In the genomic region with DNA sequence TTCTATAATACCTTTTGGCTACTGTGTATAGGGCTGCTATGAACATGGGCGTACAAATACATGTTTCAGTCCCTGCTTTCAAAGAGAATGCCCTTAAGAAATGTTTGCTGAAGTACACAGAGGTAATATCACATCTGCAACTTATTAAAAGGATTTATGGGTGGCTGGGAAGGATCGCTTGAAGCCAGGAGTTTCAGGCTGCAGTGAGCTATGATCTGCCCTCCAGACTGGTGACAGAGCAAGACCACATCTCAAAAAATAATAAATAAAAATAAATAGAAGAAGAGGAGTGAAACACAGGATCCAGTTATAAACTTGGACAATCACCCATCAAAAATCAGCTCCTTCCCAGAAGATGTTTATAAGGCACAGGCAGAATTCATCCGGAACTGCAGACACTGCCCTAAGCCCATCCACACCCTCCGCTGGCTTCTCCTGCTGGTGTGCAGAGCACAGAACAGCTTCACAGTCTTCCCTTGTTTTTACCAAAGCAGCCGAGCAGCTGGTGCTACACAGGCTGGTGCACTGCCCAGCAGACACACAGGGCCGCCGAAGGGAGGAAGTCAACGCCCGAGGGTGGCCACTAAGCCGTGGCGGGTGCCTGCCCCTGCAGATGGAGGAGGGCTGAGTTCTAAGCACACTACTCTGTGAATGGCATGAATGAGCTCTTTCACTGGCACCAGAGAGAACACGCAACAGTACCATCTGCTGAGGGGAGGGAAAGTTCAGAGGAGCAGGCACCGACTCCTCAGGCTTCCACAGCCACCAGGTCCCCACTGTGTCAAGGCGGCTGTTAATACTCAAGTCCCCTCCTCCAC, we compare ENCODE assay signal across 9 cellular contexts. TPM values are rescaled to one million over a fixed set of nuclear protein-coding genes. Genes with fewer than 3 reads are reported as not detected.
DNase-seq lines count a peak whose midpoint lies in the region; ATAC-seq and TF ChIP-seq lines count a peak whose summit lies in the region.
"Had no signal": no experiment of that assay in that cellular context is flagged by ENCODE, and none has a peak within 500 bp of the region (broad histone marks: within the 10 kb centered on the region; RNA-seq: fewer than 3 reads in every experiment).

No MANE protein-coding gene starts in this region.

- H3K27ac Mint-ChIP-seq in activated CD4-positive, alpha-beta T cell treated with anti-CD3 and anti-CD28 coated beads, Interleukin-2, amount 10 ng/mL, durations not matched to agents 7 days and 5 days, result peak overlapping the region; percentile 1
- peak overlapping the region; percentile 24 for H3K27ac Mint-ChIP-seq in endothelial cell (ENCODE audit: unreplicated experiment)
- peak overlapping the region; percentile 96 for H3K27ac Mint-ChIP-seq in neural progenitor cell

- no peaks in the 10 kb centered on the region for H3K9me3 Mint-ChIP-seq in activated CD4-positive, alpha-beta T cell treated with anti-CD3 and anti-CD28 coated beads, Interleukin-2, amount 10 ng/mL, durations not matched to agents 7 days and 5 days
- H3K9me3 Mint-ChIP-seq in endothelial cell (ENCODE audit: unreplicated experiment) (no peaks in the 10 kb centered on the region), neural progenitor cell (no peaks in the 10 kb centered on the region)

- no peak overlapping the region for H2AFZ ChIP-seq in neural progenitor cell (replicated peaks)

- no peaks in the 10 kb centered on the region for H3F3A ChIP-seq in neural progenitor cell (ENCODE audit: low read depth)

- no peaks in the 10 kb centered on the region for H3K36me3 Mint-ChIP-seq in activated CD4-positive, alpha-beta T cell treated with anti-CD3 and anti-CD28 coated beads, Interleukin-2, amount 10 ng/mL, durations not matched to agents 7 days and 5 days (ENCODE audit: low read depth)
- H3K36me3 Mint-ChIP-seq in endothelial cell (ENCODE audit: low read depth, unreplicated experiment) (no peaks in the 10 kb centered on the region), neural progenitor cell (no peaks in the 10 kb centered on the region)

- H3K79me2 ChIP-seq in neural progenitor cell (ENCODE audit: low read depth), result peaks cover 100% of the 10 kb centered on the region

- peaks cover 41% of the 10 kb centered on the region for H3K4me1 ChIP-seq in neural progenitor cell

- no peak overlapping the region for H3K9ac ChIP-seq in neural progenitor cell

- H3K4me3 ChIP-seq in neural progenitor cell, result no peak overlapping the region

- CTCF ChIA-PET in activated CD4-positive, alpha-beta T cell treated with anti-CD3 and anti-CD28 coated beads, Interleukin-2, amount 10 ng/mL, durations not matched to agents 7 days and 5 days (lab: Charles Lee), result interaction anchor here (1.4 kb wide), 1 partner anchor 131 kb away, joined by 3 read pairs; a partner anchor contains a TSS

- H3K27me3 ChIP-seq in neural progenitor cell, result no peaks in the 10 kb centered on the region

- H3K4me3 Mint-ChIP-seq in activated CD4-positive, alpha-beta T cell treated with anti-CD3 and anti-CD28 coated beads, Interleukin-2, amount 10 ng/mL, durations not matched to agents 7 days and 5 days, result no peak overlapping the region
- H3K4me3 Mint-ChIP-seq in endothelial cell (ENCODE audit: unreplicated experiment), result no peak overlapping the region
- H3K4me3 Mint-ChIP-seq in neural progenitor cell, result peak overlapping the region; percentile 71

- ATAC-seq in GM18502 (IDR thresholded peaks at IDR 0.05; ENCODE audit: poor library complexity, unreplicated experiment), result no peak
- ATAC-seq in HG03039 (IDR thresholded peaks at IDR 0.05; ENCODE audit: unreplicated experiment), result no peak

- peak; percentile 14 for DNase-seq in activated CD4-positive, alpha-beta T cell treated with anti-CD3 and anti-CD28 coated beads, Interleukin-2, amount 10 ng/mL, durations not matched to agents 7 days and 5 days
- DNase-seq in activated CD4-positive, alpha-beta T cell treated with anti-CD3 and anti-CD28 coated beads, Interleukin-2, amount 50 U/mL, for 1 hour, result no peak
- DNase-seq in RPMI7951 (ENCODE audit: low read depth), result peak; percentile 91
- no peak for DNase-seq in endothelial cell (ENCODE audit: low spot score)
- DNase-seq in neural progenitor cell (ENCODE audit: low spot score), result peak; percentile 31
- DNase-seq in HCEC 1CT, result no peak

- peaks cover 100% of the 10 kb centered on the region for H4K20me1 ChIP-seq in neural progenitor cell (ENCODE audit: low read depth)

- POLR2A ChIA-PET in activated CD4-positive, alpha-beta T cell treated with anti-CD3 and anti-CD28 coated beads, Interleukin-2, amount 10 ng/mL, durations not matched to agents 7 days and 5 days (lab: Charles Lee), result interaction anchor here (0.6 to 0.7 kb wide), 2 partner anchors 15 to 41 kb away, joined by 3 read pairs; no protein-coding TSS in a partner anchor

- no peak overlapping the region for H3K4me2 ChIP-seq in neural progenitor cell

- no peaks in the 10 kb centered on the region for H3K9me3 ChIP-seq in neural progenitor cell (ENCODE audit: low read depth)

- H3K27ac ChIP-seq in neural progenitor cell, result no peak overlapping the region

- peaks cover 94% of the 10 kb centered on the region for H3K4me1 Mint-ChIP-seq in activated CD4-positive, alpha-beta T cell treated with anti-CD3 and anti-CD28 coated beads, Interleukin-2, amount 10 ng/mL, durations not matched to agents 7 days and 5 days
- H3K4me1 Mint-ChIP-seq in endothelial cell (ENCODE audit: unreplicated experiment), result peaks cover 76% of the 10 kb centered on the region
- peaks cover 80% of the 10 kb centered on the region for H3K4me1 Mint-ChIP-seq in neural progenitor cell

- no peaks in the 10 kb centered on the region for H3K27me3 Mint-ChIP-seq in activated CD4-positive, alpha-beta T cell treated with anti-CD3 and anti-CD28 coated beads, Interleukin-2, amount 10 ng/mL, durations not matched to agents 7 days and 5 days
- H3K27me3 Mint-ChIP-seq in endothelial cell (ENCODE audit: unreplicated experiment) (peaks cover 11% of the 10 kb centered on the region), neural progenitor cell (ENCODE audit: insufficient read depth, low read depth) (peaks cover 2% of the 10 kb centered on the region)

- no peaks in the 10 kb centered on the region for H3K36me3 ChIP-seq in neural progenitor cell

- no peak for TF ChIP-seq CTCF in endothelial cell (IDR thresholded peaks at IDR 0.05; ENCODE audit: unreplicated experiment)
- TF ChIP-seq CTCF in neural progenitor cell (IDR thresholded peaks at IDR 0.05), result no peak

RNA-seq across cellular contexts. Expression of a gene that starts 44.0 kb away (rescaled TPM):
- total RNA-seq in activated CD4-positive, alpha-beta T cell treated with anti-CD3 and anti-CD28 coated beads, Interleukin-2, amount 10 ng/mL, durations not matched to agents 7 days and 5 days, result 100 to 1,000 TPM; 114 to 115 TPM
- 8.3 and 9.1 TPM in 2 replicates for total RNA-seq in RPMI7951 (2014; rRNA removed; shearing (Covaris generic))
- total RNA-seq in endothelial cell (ENCODE audit: unreplicated experiment) (136 TPM), neural progenitor cell (ENCODE audit: low replicate concordance) (14.5 and 20.9 TPM in 2 replicates)

RNA-seq across cellular contexts. Expression of a gene that starts 56.1 kb away (rescaled TPM):
- total RNA-seq in activated CD4-positive, alpha-beta T cell treated with anti-CD3 and anti-CD28 coated beads, Interleukin-2, amount 10 ng/mL, durations not matched to agents 7 days and 5 days, result under 1 TPM; 0.32 to 0.42 TPM
- total RNA-seq in RPMI7951 (2014; rRNA removed; shearing (Covaris generic)), result not detected in 2 replicates
- total RNA-seq in endothelial cell (ENCODE audit: unreplicated experiment), result 1.6 TPM
- total RNA-seq in neural progenitor cell (ENCODE audit: low replicate concordance), result 2.2 and 2.3 TPM in 2 replicates
- total RNA-seq: pulmonary artery endothelial cell had no signal

Comparison
In these comparisons a context has a peak if more than half of its experiments do, and no peak if none do; other contexts are left out.
1. DNase-seq: peak in activated CD4-positive, alpha-beta T cell treated with anti-CD3 and anti-CD28 coated beads, Interleukin-2, amount 10 ng/mL, durations not matched to agents 7 days and 5 days (single experiment), RPMI7951 (single experiment) and neural progenitor cell (single experiment); none in activated CD4-positive, alpha-beta T cell treated with anti-CD3 and anti-CD28 coated beads, Interleukin-2, amount 50 U/mL, for 1 hour (single experiment), endothelial cell (single experiment) and HCEC 1CT (single experiment).
2. H3K27ac Mint-ChIP-seq: peak in every context shown above with its lines; median percentile 96 in neural progenitor cell; 24 in endothelial cell; 1 in activated CD4-positive, alpha-beta T cell treated with anti-CD3 and anti-CD28 coated beads, Interleukin-2, amount 10 ng/mL, durations not matched to agents 7 days and 5 days.